ENCODE assay signal across 8 cellular contexts in genomic region chr6:2765896-2766766, GRCh38. TPM values are rescaled to one million over a fixed set of nuclear protein-coding genes. Genes with fewer than 3 reads are reported as not detected.
A peak's percentile ranks its signal among the peaks of the same experiment; 100 is the strongest.
DNase-seq lines count a peak whose midpoint lies in the region; ATAC-seq and TF ChIP-seq lines count a peak whose summit lies in the region.

No MANE protein-coding gene starts in this region.

- H3K79me2 ChIP-seq in HCT116 (ENCODE audit: insufficient read depth, low read length), result peaks cover 56% of the 10 kb centered on the region

- H4K20me1 ChIP-seq in HCT116 (ENCODE audit: insufficient read depth), result peaks cover 27% of the 10 kb centered on the region; the same call in 1 of the 2 replicates

- no TSS peak for BruUV-seq in HCT116 (replicated peaks; lab: Mats Ljungman, UMichigan)

- H3K4me3 Mint-ChIP-seq in activated T-helper 1 cell treated with anti-CD3 and anti-CD28 coated beads, Interleukin-12 subunit alpha, Interleukin-12 subunit beta, Interleukin-2, Interleukin-4 antibody, amounts not matched to agents 30 ng/mL and 10 ng/mL and 1 ng/mL, durations not matched to agents 14 hours and 24 hours and 36 hours, result peak overlapping the region; percentile 96

- H3K4me1 ChIP-seq in HCT116 (ENCODE audit: control insufficient read depth in 1 of 2, insufficient read depth in 2 of 2, low read length in 2 of 2), result peaks cover 18 to 25% of the 10 kb centered on the region in 2 experiments

- no peak overlapping the region for H2AFZ ChIP-seq in HCT116 (ENCODE audit: low read depth, low read length, poor library complexity, severe bottlenecking)

- CTCF ChIA-PET in HCT116 (lab: Charles Lee), result interaction anchor here (1.1 to 1.5 kb wide), 5 partner anchors 9 to 236 kb away, joined by 3 to 7 read pairs (median 3); partner anchors contain the start of gene MYLK4

- RAD21 ChIA-PET in HCT116 (lab: Charles Lee; ENCODE audit: low non-redundant PET in 1 of 2, low total read pairs in 2 of 2, uncharacterized antibody in 2 of 2, unreplicated experiment in 2 of 2), result no interaction called here

- no peaks in the 10 kb centered on the region for H3K9me2 ChIP-seq in HCT116 (ENCODE audit: insufficient read depth)

- H3K4me3 ChIP-seq in HCT116 (replicated peaks in 1 of 2; ENCODE audit: low read depth in 1 of 2, low read length in 2 of 2) (peak overlapping the region; percentile 86 to 95), fibroblast of villous mesenchyme (ENCODE audit: low read depth, low read length) (peak overlapping the region; percentile 86)

- peak; percentile 13 for TF ChIP-seq POLR2A in HCT116 (IDR thresholded peaks at IDR 0.05; ENCODE audit: borderline replicate concordance, extremely low read depth, insufficient read depth, insufficient read length)

- no peaks in the 10 kb centered on the region for H3K9me3 Mint-ChIP-seq in activated T-helper 1 cell treated with anti-CD3 and anti-CD28 coated beads, Interleukin-12 subunit alpha, Interleukin-12 subunit beta, Interleukin-2, Interleukin-4 antibody, amounts not matched to agents 30 ng/mL and 10 ng/mL and 1 ng/mL, durations not matched to agents 14 hours and 24 hours and 36 hours

- TF ChIP-seq CTCF in HCT116 (IDR thresholded peaks at IDR 0.05 in 2 of 3, conservative IDR thresholded peaks at IDR 0.05 in 1 of 3; ENCODE audit: borderline replicate concordance in 1 of 3, insufficient read depth in 1 of 3, low read depth in 2 of 3, low read length in 2 of 3) (no peak), fibroblast of villous mesenchyme (IDR thresholded peaks at IDR 0.05; ENCODE audit: insufficient read depth, low read depth, low read length) (no peak), omental fat pad (IDR thresholded peaks at IDR 0.05) (no peak)

- H3K36me3 Mint-ChIP-seq in activated T-helper 1 cell treated with anti-CD3 and anti-CD28 coated beads, Interleukin-12 subunit alpha, Interleukin-12 subunit beta, Interleukin-2, Interleukin-4 antibody, amounts not matched to agents 30 ng/mL and 10 ng/mL and 1 ng/mL, durations not matched to agents 14 hours and 24 hours and 36 hours (ENCODE audit: low read depth), result peaks cover 24% of the 10 kb centered on the region

- DNase-seq in NCI-H82 (lab: John Stamatoyannopoulos, UW) (peak; percentile 72), NCI-H82 treated with DMSO at 0.1 percent for 48 hours (lab: John Stamatoyannopoulos, UW; ENCODE audit: unreplicated experiment) (no peak), HCT116 (ENCODE audit: low read depth, low spot score) (no peak), NAMALWA (ENCODE audit: low spot score) (peak; percentile 39), fibroblast of villous mesenchyme (ENCODE audit: low read depth) (peak; percentile 44), omental fat pad (ENCODE audit: low spot score) (no peak), NCI-H2196 (lab: John Stamatoyannopoulos, UW; ENCODE audit: unreplicated experiment) (no peak)
- DNase-seq in activated T-helper 1 cell treated with anti-CD3 and anti-CD28 coated beads, Interleukin-12 subunit alpha, Interleukin-12 subunit beta, Interleukin-2, Interleukin-4 antibody, amounts not matched to agents 30 ng/mL and 10 ng/mL and 1 ng/mL, durations not matched to agents 14 hours and 24 hours and 36 hours (ENCODE audit: low spot score), result peak; percentile 41

- peaks cover 47% of the 10 kb centered on the region for H3K4me1 Mint-ChIP-seq in activated T-helper 1 cell treated with anti-CD3 and anti-CD28 coated beads, Interleukin-12 subunit alpha, Interleukin-12 subunit beta, Interleukin-2, Interleukin-4 antibody, amounts not matched to agents 30 ng/mL and 10 ng/mL and 1 ng/mL, durations not matched to agents 14 hours and 24 hours and 36 hours (ENCODE audit: low read depth)

- H3K36me3 ChIP-seq in HCT116 (ENCODE audit: control insufficient read depth in 1 of 2, insufficient read depth in 2 of 2, low read length in 2 of 2), result peaks cover 14 to 18% of the 10 kb centered on the region in 2 experiments

- intact Hi-C loops in HCT116 (cut with micrococcal nuclease), result loop anchor here (10.0 kb wide), 1 partner anchor 299 kb away; the partner anchor contains the start of gene RIPK1
- intact Hi-C loops in activated T-helper 1 cell treated with anti-CD3 and anti-CD28 coated beads, Interleukin-12 subunit alpha, Interleukin-12 subunit beta, Interleukin-2, Interleukin-4 antibody, amounts not matched to agents 30 ng/mL and 10 ng/mL and 1 ng/mL, durations not matched to agents 14 hours and 24 hours and 36 hours (cut with micrococcal nuclease), result loop anchor here (1.0 to 10.0 kb wide), 13 partner anchors 136 to 1371 kb away; partner anchors contain the start of genes BPHL, ECI2, GMDS and NQO2

- no peak for TF ChIP-seq RAD21 in HCT116 (IDR thresholded peaks at IDR 0.05; ENCODE audit: low read depth)

- no peaks in the 10 kb centered on the region for H3K27me3 Mint-ChIP-seq in activated T-helper 1 cell treated with anti-CD3 and anti-CD28 coated beads, Interleukin-12 subunit alpha, Interleukin-12 subunit beta, Interleukin-2, Interleukin-4 antibody, amounts not matched to agents 30 ng/mL and 10 ng/mL and 1 ng/mL, durations not matched to agents 14 hours and 24 hours and 36 hours (ENCODE audit: insufficient read depth)

- no peaks in the 10 kb centered on the region for H3K27me3 ChIP-seq in HCT116 (ENCODE audit: insufficient read depth, low read length)

- peak; percentile 40 for ATAC-seq in HCT116
- ATAC-seq in omental fat pad (ENCODE audit: low FRiP score), result peak; percentile 27

- peak overlapping the region; percentile 97 for H3K27ac ChIP-seq in HCT116 (ENCODE audit: low read depth, low read length)

- POLR2A ChIA-PET in HCT116 (lab: Charles Lee), result interaction anchor here (1.2 kb wide), 2 partner anchors 25 to 223 kb away, joined by 3 read pairs; no protein-coding TSS in a partner anchor

- peak overlapping the region; percentile 81 for H3K27ac Mint-ChIP-seq in activated T-helper 1 cell treated with anti-CD3 and anti-CD28 coated beads, Interleukin-12 subunit alpha, Interleukin-12 subunit beta, Interleukin-2, Interleukin-4 antibody, amounts not matched to agents 30 ng/mL and 10 ng/mL and 1 ng/mL, durations not matched to agents 14 hours and 24 hours and 36 hours

- H3K9ac ChIP-seq in HCT116 (ENCODE audit: low read length), result peak overlapping the region; percentile 90

- peak overlapping the region; percentile 88 for H3K4me2 ChIP-seq in HCT116 (ENCODE audit: low read length)

- H3K9me3 ChIP-seq in HCT116 (ENCODE audit: control insufficient read depth in 1 of 2, insufficient read depth in 1 of 2, low read depth in 1 of 2, low read length in 2 of 2), result no peaks in the 10 kb centered on the region

TF ChIP-seq in HCT116, 20 proteins besides CTCF, POLR2A, EP300 and RAD21:
- TF ChIP-seq CEBPB (IDR thresholded peaks at IDR 0.05; ENCODE audit: low read depth) (no peak), EGR1 (IDR thresholded peaks at IDR 0.05; ENCODE audit: low read depth) (no peak), ZNF274 (IDR thresholded peaks at IDR 0.05; ENCODE audit: low read depth, low read length) (no peak), ZFX (IDR thresholded peaks at IDR 0.05) (peak; percentile 67; the same call in 1 of the 2 replicates), TCF7L2 (IDR thresholded peaks at IDR 0.05; ENCODE audit: borderline replicate concordance, extremely low read depth, insufficient read depth, insufficient read length) (no peak), YY1 (IDR thresholded peaks at IDR 0.05; ENCODE audit: extremely low read depth, insufficient replicate concordance, low read depth, low read length) (no peak), CBX3 (IDR thresholded peaks at IDR 0.05; ENCODE audit: low read depth) (no peak)
- TF ChIP-seq, protein P1, sequence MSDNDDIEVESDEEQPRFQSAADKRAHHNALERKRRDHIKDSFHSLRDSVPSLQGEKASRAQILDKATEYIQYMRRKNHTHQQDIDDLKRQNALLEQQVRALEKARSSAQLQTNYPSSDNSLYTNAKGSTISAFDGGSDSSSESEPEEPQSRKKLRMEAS (IDR thresholded peaks at IDR 0.05), result peak; percentile 25; the same call in 1 of the 2 replicates
TF ChIP-seq in HCT116: peak in this region for 2.

RNA-seq across cellular contexts. Expression of gene WRNIP1, which starts 0.9 kb away (rescaled TPM):
- total RNA-seq in HCT116 (2021; ENCODE audit: unreplicated experiment) (78.8 TPM), fibroblast of villous mesenchyme (35.1 and 38.0 TPM in 2 replicates), omental fat pad (10 to 100 TPM; 31.6 to 66.4 (median 46.1) TPM)
- 73.0 and 89.0 TPM in 2 replicates for polyA plus RNA-seq in HCT116 (2012)
- 47.5 and 51.3 TPM in 2 replicates for total RNA-seq in activated T-helper 1 cell treated with anti-CD3 and anti-CD28 coated beads, Interleukin-12 subunit alpha, Interleukin-12 subunit beta, Interleukin-2, Interleukin-4 antibody, amounts not matched to agents 30 ng/mL and 10 ng/mL and 1 ng/mL, durations not matched to agents 14 hours and 24 hours and 36 hours

RNA-seq across cellular contexts. Expression of gene MYLK4, which starts 15.4 kb away (rescaled TPM):
- total RNA-seq in HCT116 (2021; ENCODE audit: unreplicated experiment) (0.27 TPM), fibroblast of villous mesenchyme (0.43 and 0.64 TPM in 2 replicates), omental fat pad (under 1 TPM; 0.28 to 0.79 (median 0.46) TPM)
- polyA plus RNA-seq in HCT116 (2012), result 0.13 and 0.16 TPM in 2 replicates
- 0.10 TPM in 2 replicates for total RNA-seq in activated T-helper 1 cell treated with anti-CD3 and anti-CD28 coated beads, Interleukin-12 subunit alpha, Interleukin-12 subunit beta, Interleukin-2, Interleukin-4 antibody, amounts not matched to agents 30 ng/mL and 10 ng/mL and 1 ng/mL, durations not matched to agents 14 hours and 24 hours and 36 hours

Comparison
In these comparisons a context has a peak if more than half of its experiments do, and no peak if none do; other contexts are left out.
1. DNase-seq: peak in NCI-H82 (single experiment), NAMALWA (single experiment), activated T-helper 1 cell treated with anti-CD3 and anti-CD28 coated beads, Interleukin-12 subunit alpha, Interleukin-12 subunit beta, Interleukin-2, Interleukin-4 antibody, amounts not matched to agents 30 ng/mL and 10 ng/mL and 1 ng/mL, durations not matched to agents 14 hours and 24 hours and 36 hours (single experiment) and fibroblast of villous mesenchyme (single experiment); none in NCI-H82 treated with DMSO at 0.1 percent for 48 hours (single experiment), HCT116 (single experiment), omental fat pad (single experiment) and NCI-H2196 (single experiment).